Comparison of ENCODE assay signal across 24 cellular contexts in genomic region chr6:107537559-107537958, GRCh38. TPM values are rescaled to one million over a fixed set of nuclear protein-coding genes. Genes with fewer than 3 reads are reported as not detected.
DNase-seq lines count a peak whose midpoint lies in the region; ATAC-seq, FAIRE-seq and TF ChIP-seq lines count a peak whose summit lies in the region.
"Had no signal": no experiment of that assay in that cellular context is flagged by ENCODE, and none has a peak within 500 bp of the region (broad histone marks: within the 10 kb centered on the region; RNA-seq: fewer than 3 reads in every experiment).

No MANE protein-coding gene starts in this region.

- H3K27ac ChIP-seq in cardiac muscle cell = peak overlapping the region; percentile 92
- peak overlapping the region; percentile 94 for H3K27ac ChIP-seq in OCI-LY1 (ENCODE audit: low read depth, low read length, poor library complexity, severe bottlenecking)
- H3K27ac ChIP-seq in SU-DHL-6 (ENCODE audit: low read depth, low read length) = peak overlapping the region; percentile 94
- no peak overlapping the region for H3K27ac ChIP-seq in pancreas
- H3K27ac ChIP-seq: 22Rv1; A549; BLaER1 treated with 17β-estradiol and CSF1 and Interleukin-3, amounts not matched to agents 10 nM and 100 nM; C4-2B had no signal

- H4K20me1 ChIP-seq in OCI-LY1 (ENCODE audit: insufficient read depth, low read length) (no peaks in the 10 kb centered on the region), SU-DHL-6 (ENCODE audit: low read depth, low read length) (no peaks in the 10 kb centered on the region)
- H4K20me1 ChIP-seq: BLaER1 treated with 17β-estradiol and CSF1 and Interleukin-3, amounts not matched to agents 10 nM and 100 nM had no signal

- ATAC-seq in Right ventricle myocardium superior (ENCODE audit: poor library complexity) = no peak
- ATAC-seq in pancreas = no peak
- ATAC-seq: A549; CD8-positive, alpha-beta T cell had no signal

- WGBS in pancreas, 2 donors = 85 to 92% methylated on average over 3 of the region's 3 CpGs

- no peak overlapping the region for H3K4me2 ChIP-seq in OCI-LY1 (ENCODE audit: low read length)
- H3K4me2 ChIP-seq in SU-DHL-6 (ENCODE audit: low read depth, low read length, poor library complexity, severe bottlenecking) = peak overlapping the region; percentile 32
- H3K4me2 ChIP-seq: A549; BLaER1 treated with 17β-estradiol and CSF1 and Interleukin-3, amounts not matched to agents 10 nM and 100 nM had no signal

- H3K4me3 ChIP-seq in cardiac muscle cell = no peak overlapping the region
- H3K4me3 ChIP-seq in OCI-LY1 (ENCODE audit: low read depth, low read length, poor library complexity, severe bottlenecking) = no peak overlapping the region
- no peak overlapping the region for H3K4me3 ChIP-seq in SU-DHL-6 (ENCODE audit: insufficient read depth, low read length, poor library complexity, severe bottlenecking)
- H3K4me3 ChIP-seq in pancreas = no peak overlapping the region
- H3K4me3 ChIP-seq: A549; BLaER1 treated with 17β-estradiol and CSF1 and Interleukin-3, amounts not matched to agents 10 nM and 100 nM had no signal

- no peaks in the 10 kb centered on the region for H3K9me3 ChIP-seq in cardiac muscle cell (ENCODE audit: low read depth)
- H3K9me3 ChIP-seq in OCI-LY1 (ENCODE audit: low read length) = no peaks in the 10 kb centered on the region
- no peaks in the 10 kb centered on the region for H3K9me3 ChIP-seq in SU-DHL-6 (ENCODE audit: insufficient read depth, low read length)
- H3K9me3 ChIP-seq in pancreas = no peaks in the 10 kb centered on the region
- H3K9me3 ChIP-seq: A549; BLaER1 treated with 17β-estradiol and CSF1 and Interleukin-3, amounts not matched to agents 10 nM and 100 nM; Caco-2 had no signal

- H3K4me1 Mint-ChIP-seq in activated T-cell treated with anti-CD3 and anti-CD28 coated beads, Interleukin-2, amount 50 U/mL, for 24 hours (ENCODE audit: low read depth) = no peaks in the 10 kb centered on the region

- H3K9ac ChIP-seq in OCI-LY1 (ENCODE audit: low read length) (no peak overlapping the region), SU-DHL-6 (ENCODE audit: low read length) (no peak overlapping the region)
- H3K9ac ChIP-seq: BLaER1 treated with 17β-estradiol and CSF1 and Interleukin-3, amounts not matched to agents 10 nM and 100 nM had no signal

- intact Hi-C loops in Right ventricle myocardium superior (cut with DNase I) = no loop called here
- intact Hi-C loops in pancreas (cut with DNase I) = no loop called here

- H3K9me2 ChIP-seq in OCI-LY1 (ENCODE audit: low read depth, low read length) = no peaks in the 10 kb centered on the region
- H3K9me2 ChIP-seq in SU-DHL-6 (replicated peaks; ENCODE audit: insufficient read depth, low read length) = no peaks in the 10 kb centered on the region

- no peaks in the 10 kb centered on the region for H3K27me3 ChIP-seq in cardiac muscle cell
- no peaks in the 10 kb centered on the region for H3K27me3 ChIP-seq in OCI-LY1 (ENCODE audit: insufficient read depth, low read length)
- no peaks in the 10 kb centered on the region for H3K27me3 ChIP-seq in SU-DHL-6 (ENCODE audit: low read length)
- no peaks in the 10 kb centered on the region for H3K27me3 ChIP-seq in pancreas
- H3K27me3 ChIP-seq: BLaER1 treated with 17β-estradiol and CSF1 and Interleukin-3, amounts not matched to agents 10 nM and 100 nM had no signal

- 0 out of 2 replicates have a peak, but pooled peaks cover 5% of the 10 kb centered on the region for H3K79me2 ChIP-seq in OCI-LY1 (ENCODE audit: insufficient read depth, low read length)
- H3K79me2 ChIP-seq in SU-DHL-6 (ENCODE audit: insufficient read depth, low read length) = peaks cover 19% of the 10 kb centered on the region; the same call in 1 of the 2 replicates

- peaks cover 79% of the 10 kb centered on the region for H3K4me1 ChIP-seq in cardiac muscle cell (ENCODE audit: low read depth)
- H3K4me1 ChIP-seq in OCI-LY1 (ENCODE audit: insufficient read depth, low read length, severe bottlenecking) = peaks cover 80% of the 10 kb centered on the region
- peaks cover 0 to 13% (median 8%) of the 10 kb centered on the region in 3 donors for H3K4me1 ChIP-seq in pancreas

- H2AFZ ChIP-seq in OCI-LY1 (ENCODE audit: low read length) (no peak overlapping the region), SU-DHL-6 (ENCODE audit: low read depth, low read length, severe bottlenecking) (no peak overlapping the region)

- H3K36me3 ChIP-seq in cardiac muscle cell (no peaks in the 10 kb centered on the region), OCI-LY1 (ENCODE audit: insufficient read depth, low read length) (peaks cover 70% of the 10 kb centered on the region), SU-DHL-6 (ENCODE audit: low read length) (peaks cover 4% of the 10 kb centered on the region; the same call in 1 of the 2 replicates), pancreas (no peaks in the 10 kb centered on the region)
- H3K36me3 ChIP-seq: BLaER1 treated with 17β-estradiol and CSF1 and Interleukin-3, amounts not matched to agents 10 nM and 100 nM had no signal

- DNase-seq in cardiac muscle cell (ENCODE audit: low read depth in 1 of 2, low spot score in 1 of 2) = no peak
- no peak for DNase-seq in Right ventricle myocardium superior
- DNase-seq in kidney glomerular epithelial cell (lab: John Stamatoyannopoulos, UW) = no peak
- DNase-seq in pancreas = no peak
- no peak for DNase-seq in activated T-cell treated with anti-CD3 and anti-CD28 coated beads, Interleukin-2, amount 50 U/mL, for 24 hours
- DNase-seq: AML-193; Caco-2; Calu3; CD4-positive, alpha-beta T cell; CD8-positive, alpha-beta T cell; DMS79 treated with DMSO at 0.1 percent for 48 hours; GF-D8 had no signal

- H3K4me3 Mint-ChIP-seq in activated T-cell treated with anti-CD3 and anti-CD28 coated beads, Interleukin-2, amount 50 U/mL, for 24 hours = no peak overlapping the region
- H3K4me3 Mint-ChIP-seq: B cell; CD4-positive, alpha-beta T cell; CD8-positive, alpha-beta T cell had no signal

- H3F3A ChIP-seq in OCI-LY1 (ENCODE audit: insufficient read depth, low read length) (peaks cover 5% of the 10 kb centered on the region; the same call in 1 of the 2 replicates), SU-DHL-6 (ENCODE audit: insufficient read depth) (peaks cover 18% of the 10 kb centered on the region)

- H3K9me3 Mint-ChIP-seq in activated T-cell treated with anti-CD3 and anti-CD28 coated beads, Interleukin-2, amount 50 U/mL, for 24 hours = no peaks in the 10 kb centered on the region
- H3K9me3 Mint-ChIP-seq: CD4-positive, alpha-beta T cell; CD8-positive, alpha-beta T cell had no signal

- H3K27me3 Mint-ChIP-seq in activated T-cell treated with anti-CD3 and anti-CD28 coated beads, Interleukin-2, amount 50 U/mL, for 24 hours = peaks cover 3% of the 10 kb centered on the region

- H3K36me3 Mint-ChIP-seq in activated T-cell treated with anti-CD3 and anti-CD28 coated beads, Interleukin-2, amount 50 U/mL, for 24 hours (ENCODE audit: low read depth) = no peaks in the 10 kb centered on the region
- H3K36me3 Mint-ChIP-seq: CD8-positive, alpha-beta T cell had no signal

- no peak overlapping the region for H3K27ac Mint-ChIP-seq in activated T-cell treated with anti-CD3 and anti-CD28 coated beads, Interleukin-2, amount 50 U/mL, for 24 hours
- H3K27ac Mint-ChIP-seq: B cell; CD4-positive, alpha-beta T cell; CD8-positive, alpha-beta T cell had no signal

- TF ChIP-seq CTCF in cardiac muscle cell (IDR thresholded peaks at IDR 0.05; ENCODE audit: low read depth, low read length) (no peak), OCI-LY1 (IDR thresholded peaks at IDR 0.05; ENCODE audit: low read length) (no peak), SU-DHL-6 (IDR thresholded peaks at IDR 0.05; ENCODE audit: insufficient read depth, low read length, poor library complexity, severe bottlenecking) (no peak), pancreas (IDR thresholded peaks at IDR 0.05) (no peak)

- no peak for FAIRE-seq in pancreas (lab: Jason Lieb, UNC)
- FAIRE-seq: A549, D721Med, G401.6, GM19239 had no signal

RNA-seq across cellular contexts. Expression of gene SOBP, which starts 47.6 kb away (rescaled TPM):
- total RNA-seq in cardiac muscle cell (24.0 and 30.8 TPM in 2 replicates), Right ventricle myocardium superior (15.6 TPM), pancreas (1 to 10 TPM; 1.1 to 3.4 (median 2.0) TPM)
- polyA plus RNA-seq in cardiac muscle cell (27.5 and 34.9 TPM in 2 replicates), pancreas (1 to 10 TPM; 1.7 to 3.5 TPM)
- total RNA-seq: A172, Caco-2 had no signal
- polyA plus RNA-seq: BJ had no signal

Comparison
In these comparisons a context has a peak if more than half of its experiments do, and no peak if none do; other contexts are left out.
1. H3K27ac ChIP-seq: peak in cardiac muscle cell (single experiment), OCI-LY1 (single experiment) and SU-DHL-6 (single experiment); none in pancreas (0 of 4).